ENCODE assay signal across 15 cellular contexts in genomic region chr21:38250991-38251418, GRCh38. TPM values are rescaled to one million over a fixed set of nuclear protein-coding genes. Genes with fewer than 3 reads are reported as not detected.
"Had no signal": no experiment of that assay in that cellular context is flagged by ENCODE, and none has a peak within 500 bp of the region (broad histone marks: within the 10 kb centered on the region; RNA-seq: fewer than 3 reads in every experiment).

No MANE protein-coding gene starts in this region.

- ATAC-seq: activated CD8-positive, alpha-beta T cell treated with anti-CD3 and anti-CD28 coated beads, Interleukin-2, amount 10 ng/mL, durations not matched to agents 7 days and 5 days; left lung; stimulated activated naive CD8-positive, alpha-beta T cell treated with anti-CD3 and anti-CD28 coated beads, Interleukin-15, Interleukin-2, amounts not matched to agents 100 U/mL and 50 U/mL, for 24 hours had no signal

- H3K4me1 Mint-ChIP-seq: neural crest cell had no signal

- H3K27ac ChIP-seq: ovary, testis had no signal

- H3K27ac Mint-ChIP-seq: activated CD8-positive, alpha-beta T cell treated with anti-CD3 and anti-CD28 coated beads, Interleukin-2, amount 10 ng/mL, durations not matched to agents 7 days and 5 days; dendritic cell treated with granulocyte-macrophage colony-stimulating factor and Interleukin-4, amounts not matched to agents 40 ng/mL and 50 ng/mL, for 4 days had no signal

- DNase-seq: activated CD4-positive, alpha-beta T cell treated with anti-CD3 and anti-CD28 coated beads for 1 hour; activated CD8-positive, alpha-beta memory T cell treated with anti-CD3 and anti-CD28 coated beads, Interleukin-2, amount 50 U/mL, for 48 hours; activated CD8-positive, alpha-beta T cell treated with anti-CD3 and anti-CD28 coated beads, Interleukin-2, amount 10 ng/mL, durations not matched to agents 7 days and 5 days; aorta; erythroblast; left lung; mesendoderm; ovary; stimulated activated CD4-positive, alpha-beta T cell treated with anti-CD3 and anti-CD28 coated beads, Interleukin-2, amount 100 ng/mL, for 48 hours; stimulated activated CD8-positive, alpha-beta memory T cell treated with anti-CD3 and anti-CD28 coated beads, Interleukin-4, amount 100 ng/mL, for 48 hours; stimulated activated naive CD8-positive, alpha-beta T cell treated with anti-CD3 and anti-CD28 coated beads, Interleukin-15, Interleukin-2, amounts not matched to agents 100 U/mL and 50 U/mL, for 24 hours; T-helper 9 cell; testis had no signal

- H3K9me3 ChIP-seq: left lung, ovary, testis had no signal

- H3K27me3 ChIP-seq: left lung, ovary, testis had no signal

- H3K4me3 ChIP-seq: left lung, ovary, testis had no signal

- H3K4me3 Mint-ChIP-seq: activated CD8-positive, alpha-beta T cell treated with anti-CD3 and anti-CD28 coated beads, Interleukin-2, amount 10 ng/mL, durations not matched to agents 7 days and 5 days; dendritic cell treated with granulocyte-macrophage colony-stimulating factor and Interleukin-4, amounts not matched to agents 40 ng/mL and 50 ng/mL, for 4 days; neural crest cell had no signal

- H3K36me3 ChIP-seq: left lung, ovary had no signal

RNA-seq across cellular contexts. Expression of gene KCNJ15, which starts 5.8 kb away (rescaled TPM):
- total RNA-seq: activated CD8-positive, alpha-beta T cell treated with anti-CD3 and anti-CD28 coated beads, Interleukin-2, amount 10 ng/mL, durations not matched to agents 7 days and 5 days had no signal
